Comparison of ENCODE assay signal across 9 cellular contexts in the genomic region with DNA sequence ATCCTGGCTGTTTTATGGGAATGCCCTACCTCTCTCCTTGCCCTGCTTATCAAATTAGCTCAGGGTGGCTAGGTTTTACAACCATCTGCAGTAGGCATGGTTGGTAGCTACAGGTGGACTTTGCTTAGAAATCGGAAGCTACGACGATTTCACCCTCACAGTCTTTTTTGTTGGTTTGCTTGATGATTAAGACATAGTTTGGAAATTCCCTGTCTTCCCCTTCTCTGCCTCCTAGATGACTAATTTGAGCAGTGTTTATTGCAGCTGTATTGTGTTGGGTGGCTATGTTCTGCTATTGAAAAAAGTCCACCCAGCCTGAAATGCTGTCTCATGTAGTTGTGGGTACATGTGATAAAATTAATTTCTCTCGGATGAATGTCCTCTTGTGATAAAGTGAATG. TPM values are rescaled to one million over a fixed set of nuclear protein-coding genes. Genes with fewer than 3 reads are reported as not detected.
DNase-seq lines count a peak whose midpoint lies in the region; ATAC-seq, FAIRE-seq and TF ChIP-seq lines count a peak whose summit lies in the region.
"Had no signal": no experiment of that assay in that cellular context is flagged by ENCODE, and none has a peak within 500 bp of the region (broad histone marks: within the 10 kb centered on the region; RNA-seq: fewer than 3 reads in every experiment).

No MANE protein-coding gene starts in this region.

- peak; percentile 93 for ATAC-seq in A549
- peak; percentile 75 for ATAC-seq in GM18867 (IDR thresholded peaks at IDR 0.05; ENCODE audit: unreplicated experiment)
- no peak for ATAC-seq in GM21825 (IDR thresholded peaks at IDR 0.05; ENCODE audit: unreplicated experiment)

- H3K36me3 Mint-ChIP-seq in glutamatergic neuron (ENCODE audit: unreplicated experiment): no peaks in the 10 kb centered on the region

- H3K4me1 ChIP-seq in A549 (peaks cover 33% of the 10 kb centered on the region), Peyer's patch (peaks cover 0 to 6% (median 0%) of the 10 kb centered on the region in 4 donors)

- no peak for TF ChIP-seq RAD21 in A549 (conservative IDR thresholded peaks at IDR 0.05 in 1 of 2, IDR thresholded peaks at IDR 0.05 in 1 of 2)

- no peak overlapping the region for H3K27ac Mint-ChIP-seq in glutamatergic neuron (ENCODE audit: unreplicated experiment)

- no peak for TF ChIP-seq CTCF in A549 (IDR thresholded peaks at IDR 0.05)
- no peak for TF ChIP-seq CTCF in fibroblast of pulmonary artery (IDR thresholded peaks at IDR 0.05; ENCODE audit: low read length, missing control alignments)
- no peak for TF ChIP-seq CTCF in glutamatergic neuron (IDR thresholded peaks at IDR 0.05; ENCODE audit: partially characterized antibody, unreplicated experiment)
- TF ChIP-seq CTCF in Peyer's patch (IDR thresholded peaks at IDR 0.05): no peak

- DNase-seq in A549 (ENCODE audit: low read depth in 1 of 2, low spot score in 1 of 2) (peak; percentile 67 to 72), NOMO-1 treated with DMSO at 0.1 percent for 48 hours (lab: John Stamatoyannopoulos, UW; ENCODE audit: unreplicated experiment) (peak; percentile 90), fibroblast of pulmonary artery (ENCODE audit: low read depth) (peak; percentile 87), glutamatergic neuron (no peak), Peyer's patch (no peak), UCSD-AML1 (lab: John Stamatoyannopoulos, UW; ENCODE audit: unreplicated experiment) (no peak)

- H3K27me3 ChIP-seq in Peyer's patch: no peaks in the 10 kb centered on the region

- POLR2A ChIA-PET in A549 (lab: Yijun Ruan, JAX): interaction anchor here (0.7 kb wide), 2 partner anchors 16 to 154 kb away, joined by 3 to 7 read pairs; no protein-coding TSS in a partner anchor

- WGBS in A549 (ENCODE audit: missing lambda C conversion rate): under 1% methylated on average over 4 of the region's 4 CpGs

- H3K27me3 Mint-ChIP-seq in glutamatergic neuron (ENCODE audit: unreplicated experiment): peaks cover 2% of the 10 kb centered on the region

- no peaks in the 10 kb centered on the region for H3K4me1 Mint-ChIP-seq in glutamatergic neuron (ENCODE audit: low read depth, unreplicated experiment)

- no peaks in the 10 kb centered on the region for H3K9me3 Mint-ChIP-seq in glutamatergic neuron (ENCODE audit: unreplicated experiment)

- no peaks in the 10 kb centered on the region for H3K36me3 ChIP-seq in Peyer's patch

- H3K4me2 ChIP-seq in A549: peak overlapping the region; percentile 86

- peak; percentile 91 for FAIRE-seq in A549 (lab: Jason Lieb, UNC)
- FAIRE-seq: endometrium had no signal

- H3K4me3 ChIP-seq in A549 (peak overlapping the region; percentile 32), fibroblast of pulmonary artery (replicated peaks; ENCODE audit: low read depth, low read length) (no peak overlapping the region), Peyer's patch (peak overlapping the region in 1 of 4 donors; percentile 11)

- H3K27ac ChIP-seq in A549: peak overlapping the region; percentile 58 to 82
- H3K27ac ChIP-seq in Peyer's patch: no peak overlapping the region

- TF ChIP-seq EP300 in A549 (IDR thresholded peaks at IDR 0.05): 0 out of 5 replicates have a peak, but pooled peaks of 1 of the 2 experiments have one; percentile 19

- H3K4me3 Mint-ChIP-seq in glutamatergic neuron (ENCODE audit: unreplicated experiment): no peak overlapping the region

- H3K9me3 ChIP-seq in A549 (no peaks in the 10 kb centered on the region), Peyer's patch (no peaks in the 10 kb centered on the region)

- CTCF ChIA-PET in A549 (lab: Yijun Ruan, JAX): interaction anchor here (0.6 to 1.3 kb wide), 5 partner anchors 21 to 259 kb away, joined by 3 to 6 read pairs (median 3); no protein-coding TSS in a partner anchor

- no peak for TF ChIP-seq POLR2A in A549 (IDR thresholded peaks at IDR 0.05; ENCODE audit: low read length)
- TF ChIP-seq POLR2A in Peyer's patch (IDR thresholded peaks at IDR 0.05): no peak

TF ChIP-seq in A549, 52 proteins besides CTCF, POLR2A, EP300 and RAD21:
- TF ChIP-seq NR3C1 (IDR thresholded peaks at IDR 0.05): no peak
- TF ChIP-seq NFE2L2 (conservative IDR thresholded peaks at IDR 0.05; ENCODE audit: low read length): no peak
- TF ChIP-seq HMGXB4 (CRISPR knock-in tag; IDR thresholded peaks at IDR 0.05; ENCODE audit: borderline replicate concordance): no peak
- no peak for TF ChIP-seq SREBF2 (IDR thresholded peaks at IDR 0.05)
- TF ChIP-seq JUNB (IDR thresholded peaks at IDR 0.05): peak; percentile 52
- peak; percentile 59 for TF ChIP-seq MAFK (IDR thresholded peaks at IDR 0.05; ENCODE audit: partially characterized antibody)
- peak; percentile 60 for TF ChIP-seq MAX (IDR thresholded peaks at IDR 0.05)
- TF ChIP-seq MYC (IDR thresholded peaks at IDR 0.05; ENCODE audit: borderline replicate concordance, low read length): 0 out of 2 replicates have a peak, but pooled peaks have one; percentile 33
- peak in 1 of 2 experiments; percentile 68; a peak in 2 of 4 replicates for TF ChIP-seq CEBPB (IDR thresholded peaks at IDR 0.05)
- TF ChIP-seq CHD2 (IDR thresholded peaks at IDR 0.05; ENCODE audit: low read length, partially characterized antibody): no peak
- TF ChIP-seq KDM1A (IDR thresholded peaks at IDR 0.05; ENCODE audit: low read depth): no peak
- TF ChIP-seq, protein P1, sequence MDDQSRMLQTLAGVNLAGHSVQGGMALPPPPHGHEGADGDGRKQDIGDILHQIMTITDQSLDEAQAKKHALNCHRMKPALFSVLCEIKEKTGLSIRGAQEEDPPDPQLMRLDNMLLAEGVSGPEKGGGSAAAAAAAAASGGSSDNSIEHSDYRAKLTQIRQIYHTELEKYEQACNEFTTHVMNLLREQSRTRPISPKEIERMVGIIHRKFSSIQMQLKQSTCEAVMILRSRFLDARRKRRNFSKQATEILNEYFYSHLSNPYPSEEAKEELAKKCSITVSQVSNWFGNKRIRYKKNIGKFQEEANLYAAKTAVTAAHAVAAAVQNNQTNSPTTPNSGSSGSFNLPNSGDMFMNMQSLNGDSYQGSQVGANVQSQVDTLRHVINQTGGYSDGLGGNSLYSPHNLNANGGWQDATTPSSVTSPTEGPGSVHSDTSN (IDR thresholded peaks at IDR 0.05): no peak
- peak; percentile 41; the same call in 1 of the 2 replicates for TF ChIP-seq FOSL2 (IDR thresholded peaks at IDR 0.05)
- peak; percentile 84 for TF ChIP-seq FOSL2 (CRISPR knock-in tag; IDR thresholded peaks at IDR 0.05)

RNA-seq across cellular contexts. Expression of gene FYB1, which starts 37.1 kb away (rescaled TPM):
- polyA plus RNA-seq in A549 (2011; rRNA removed): 20.2 and 34.6 TPM in 2 replicates
- 2.6 and 2.8 TPM in 2 replicates for polyA plus RNA-seq in A549 (2012; cell fraction: cytosol; rRNA removed)
- polyA plus RNA-seq in A549 (2012; cell fraction: nucleus; rRNA removed): 1.7 and 3.2 TPM in 2 replicates
- polyA plus RNA-seq in A549 (2017; fragmentation: RNase III; extraction: RNeasy Plus Mini Kit Qiagen cat#74134 plus additional on column Dnase treatment): 5.9 to 8.0 TPM (median 7.4 TPM) in 3 replicates
- polyA minus RNA-seq in A549 (2011; rRNA and poly(A)+ RNA removed): 4.9 and 6.4 TPM in 2 replicates
- total RNA-seq in glutamatergic neuron (ENCODE audit: unreplicated experiment): not detected
- total RNA-seq in Peyer's patch: 100 to 1,000 TPM in 1 of 4 donors, 10 to 100 TPM in 3; 12.1 to 184 (median 17.6) TPM

Comparison
In these comparisons a context has a peak if more than half of its experiments do, and no peak if none do; other contexts are left out.
1. DNase-seq: peak in A549 (2 of 2), NOMO-1 treated with DMSO at 0.1 percent for 48 hours (single experiment) and fibroblast of pulmonary artery (single experiment); none in glutamatergic neuron (single experiment), Peyer's patch (0 of 3) and UCSD-AML1 (single experiment).
2. H3K27ac ChIP-seq: peak in A549 (2 of 2); none in Peyer's patch (0 of 4).
3. RNA of gene FYB1, which starts 37.1 kb away (total RNA-seq): 12.1 to 184 TPM in Peyer's patch; not detected in glutamatergic neuron (single experiment); every median in the first group is over 10 times any median in the second.